In the genomic region with DNA sequence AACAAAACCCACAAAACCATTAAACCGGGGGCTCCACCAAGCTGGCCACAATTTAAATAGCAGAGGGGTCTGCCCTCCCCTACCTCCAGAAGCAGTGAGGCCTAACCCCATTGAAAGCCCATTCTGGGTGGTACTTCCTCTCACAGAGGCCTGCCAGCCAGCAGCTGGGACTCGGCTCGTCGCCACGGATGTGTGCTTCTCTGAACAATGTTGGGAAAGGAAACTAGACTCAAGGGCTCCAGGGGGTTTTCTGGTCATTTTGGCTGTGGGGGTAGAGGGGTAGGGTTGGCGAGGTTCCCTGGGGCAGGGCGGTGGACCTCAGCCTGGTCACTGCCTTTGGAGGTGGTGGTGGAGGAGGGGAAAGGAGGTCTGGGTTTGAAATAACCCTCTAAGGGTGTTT, we compare ENCODE assay signal across 18 cellular contexts. TPM values are rescaled to one million over a fixed set of nuclear protein-coding genes. Genes with fewer than 3 reads are reported as not detected.
DNase-seq lines count a peak whose midpoint lies in the region; ATAC-seq and TF ChIP-seq lines count a peak whose summit lies in the region.
"Had no signal": no experiment of that assay in that cellular context is flagged by ENCODE, and none has a peak within 500 bp of the region (broad histone marks: within the 10 kb centered on the region; RNA-seq: fewer than 3 reads in every experiment).

No MANE protein-coding gene starts in this region.

- 33% methylated on average over 1 of the region's 7 CpGs; no CpG with 5 or more reads in 1 of the 2 donors for WGBS in gastroesophageal sphincter (ENCODE audit: low coverage in 1 of 2), 2 donors

- ATAC-seq in GM21447 (IDR thresholded peaks at IDR 0.05; ENCODE audit: unreplicated experiment): peak; percentile 45
- no peak for ATAC-seq in GM18909 (IDR thresholded peaks at IDR 0.05; ENCODE audit: poor library complexity, unreplicated experiment)
- ATAC-seq in activated T-cell treated with anti-CD3 and anti-CD28 coated beads, Interleukin-2, amount 50 U/mL, for 72 hours (replicated peaks in 1 of 2): no peak
- ATAC-seq in gastroesophageal sphincter: no peak

- H3K4me3 ChIP-seq in Peyer's patch (no peak overlapping the region), gastroesophageal sphincter (no peak overlapping the region)
- H3K4me3 ChIP-seq: ascending aorta, stomach, uterus had no signal

- peaks cover 13% of the 10 kb centered on the region for H3K4me1 Mint-ChIP-seq in activated T-cell treated with anti-CD3 and anti-CD28 coated beads, Interleukin-2, amount 50 U/mL, for 72 hours (ENCODE audit: low read depth)
- H3K4me1 Mint-ChIP-seq in activated CD4-positive, alpha-beta T cell treated with anti-CD3 and anti-CD28 coated beads, Interleukin-2, amount 10 ng/mL, durations not matched to agents 24 days and 14 days: peaks cover 2% of the 10 kb centered on the region

- H3K4me1 ChIP-seq in Peyer's patch: peaks cover 0 to 14% (median 3%) of the 10 kb centered on the region in 4 donors
- H3K4me1 ChIP-seq in gastroesophageal sphincter: peaks cover 0 to 9% (median 0%) of the 10 kb centered on the region in 3 donors
- H3K4me1 ChIP-seq: ascending aorta, uterus had no signal

- DNase-seq in GDM1 (lab: John Stamatoyannopoulos, UW) (peak; percentile 7), Peyer's patch (peak in 2 of 3 donors; percentile 63 to 66), lung microvascular endothelial cell (ENCODE audit: low read depth in 2 of 2) (peak; percentile 26 to 71)
- DNase-seq in activated T-cell treated with anti-CD3 and anti-CD28 coated beads, Interleukin-2, amount 50 U/mL, for 72 hours: no peak
- DNase-seq in activated CD4-positive, alpha-beta T cell treated with anti-CD3 and anti-CD28 coated beads, Interleukin-2, amount 10 ng/mL, durations not matched to agents 24 days and 14 days: no peak
- DNase-seq: activated CD4-positive, CD25-positive, alpha-beta regulatory T cell; activated gamma-delta T cell treated with Interleukin-2 at 50 U/mL for 16 hours; Caco-2; erythroblast; NCI-H2081 treated with DMSO at 0.1 percent for 48 hours; RPMI8226; stomach had no signal

- no peaks in the 10 kb centered on the region for H3K9me3 ChIP-seq in Peyer's patch
- no peaks in the 10 kb centered on the region for H3K9me3 ChIP-seq in gastroesophageal sphincter
- H3K9me3 ChIP-seq: ascending aorta, Caco-2, stomach, uterus had no signal

- H3K27me3 ChIP-seq in Peyer's patch: no peaks in the 10 kb centered on the region
- peaks cover 14% of the 10 kb centered on the region for H3K27me3 ChIP-seq in gastroesophageal sphincter
- H3K27me3 ChIP-seq: uterus had no signal

- H3K36me3 ChIP-seq in Peyer's patch (no peaks in the 10 kb centered on the region), gastroesophageal sphincter (no peaks in the 10 kb centered on the region)
- H3K36me3 ChIP-seq: ascending aorta, stomach, uterus had no signal

- no peak overlapping the region for H3K27ac Mint-ChIP-seq in activated T-cell treated with anti-CD3 and anti-CD28 coated beads, Interleukin-2, amount 50 U/mL, for 72 hours
- H3K27ac Mint-ChIP-seq in activated CD4-positive, alpha-beta T cell treated with anti-CD3 and anti-CD28 coated beads, Interleukin-2, amount 10 ng/mL, durations not matched to agents 24 days and 14 days: no peak overlapping the region
- H3K27ac Mint-ChIP-seq: T-helper 1 cell treated with Interleukin-12 subunit alpha and Interleukin-12 subunit beta and Interleukin-4 antibody, amounts not matched to agents 30 μg/mL and 1 μg/mL, for 36 hours had no signal

- no peak for TF ChIP-seq EP300 in gastroesophageal sphincter (IDR thresholded peaks at IDR 0.05)

- H3K9me3 Mint-ChIP-seq in activated T-cell treated with anti-CD3 and anti-CD28 coated beads, Interleukin-2, amount 50 U/mL, for 72 hours: no peaks in the 10 kb centered on the region
- H3K9me3 Mint-ChIP-seq in activated CD4-positive, alpha-beta T cell treated with anti-CD3 and anti-CD28 coated beads, Interleukin-2, amount 10 ng/mL, durations not matched to agents 24 days and 14 days: no peaks in the 10 kb centered on the region
- H3K9me3 Mint-ChIP-seq: T-helper 1 cell treated with Interleukin-12 subunit alpha and Interleukin-12 subunit beta and Interleukin-4 antibody, amounts not matched to agents 30 μg/mL and 1 μg/mL, for 36 hours had no signal

- peaks cover 22% of the 10 kb centered on the region for H3K27me3 Mint-ChIP-seq in activated T-cell treated with anti-CD3 and anti-CD28 coated beads, Interleukin-2, amount 50 U/mL, for 72 hours (ENCODE audit: low read depth)
- H3K27me3 Mint-ChIP-seq in activated CD4-positive, alpha-beta T cell treated with anti-CD3 and anti-CD28 coated beads, Interleukin-2, amount 10 ng/mL, durations not matched to agents 24 days and 14 days: peaks cover 28% of the 10 kb centered on the region

- peaks cover 0 to 1% of the 10 kb centered on the region in 2 donors for H3K36me3 Mint-ChIP-seq in activated T-cell treated with anti-CD3 and anti-CD28 coated beads, Interleukin-2, amount 50 U/mL, for 72 hours (ENCODE audit: insufficient read depth in 2 of 2)
- H3K36me3 Mint-ChIP-seq in activated CD4-positive, alpha-beta T cell treated with anti-CD3 and anti-CD28 coated beads, Interleukin-2, amount 10 ng/mL, durations not matched to agents 24 days and 14 days (ENCODE audit: low read depth): no peaks in the 10 kb centered on the region

- intact Hi-C loops in activated CD4-positive, alpha-beta T cell treated with anti-CD3 and anti-CD28 coated beads, Interleukin-2, amount 10 ng/mL, durations not matched to agents 24 days and 14 days (cut with micrococcal nuclease): no loop called here

- no peak overlapping the region for H3K4me3 Mint-ChIP-seq in activated T-cell treated with anti-CD3 and anti-CD28 coated beads, Interleukin-2, amount 50 U/mL, for 72 hours
- no peak overlapping the region for H3K4me3 Mint-ChIP-seq in activated CD4-positive, alpha-beta T cell treated with anti-CD3 and anti-CD28 coated beads, Interleukin-2, amount 10 ng/mL, durations not matched to agents 24 days and 14 days
- H3K4me3 Mint-ChIP-seq: T-helper 1 cell treated with Interleukin-12 subunit alpha and Interleukin-12 subunit beta and Interleukin-4 antibody, amounts not matched to agents 30 μg/mL and 1 μg/mL, for 36 hours had no signal

- TF ChIP-seq CTCF in Peyer's patch (IDR thresholded peaks at IDR 0.05) (no peak), gastroesophageal sphincter (IDR thresholded peaks at IDR 0.05) (no peak)

- H3K27ac ChIP-seq in Peyer's patch (peak overlapping the region in 1 of 4 donors; percentile 46), gastroesophageal sphincter (no peak overlapping the region)
- H3K27ac ChIP-seq: ascending aorta, uterus had no signal

- no peak for TF ChIP-seq POLR2A in Peyer's patch (IDR thresholded peaks at IDR 0.05)
- TF ChIP-seq POLR2A in gastroesophageal sphincter (IDR thresholded peaks at IDR 0.05): no peak

RNA-seq across cellular contexts. Expression of a gene that starts 4.7 kb away (rescaled TPM):
- total RNA-seq in Peyer's patch: 100 to 1,000 TPM in 1 of 4 donors, 10 to 100 TPM in 3; 30.5 to 243 (median 56.2) TPM
- 8.5 and 10.9 TPM in 2 replicates for total RNA-seq in lung microvascular endothelial cell
- 10 to 100 TPM in 1 of 2 donors, 1 to 10 TPM in 1; 8.0 to 25.6 TPM for total RNA-seq in activated T-cell treated with anti-CD3 and anti-CD28 coated beads, Interleukin-2, amount 50 U/mL, for 72 hours
- total RNA-seq in activated CD4-positive, alpha-beta T cell treated with anti-CD3 and anti-CD28 coated beads, Interleukin-2, amount 10 ng/mL, durations not matched to agents 24 days and 14 days: 6.8 and 6.9 TPM in 2 replicates
- total RNA-seq in gastroesophageal sphincter: 10 to 100 TPM in 1 of 4 donors, 1 to 10 TPM in 3; 6.2 to 11.4 (median 8.1) TPM

Comparison
In these comparisons a context has a peak if more than half of its experiments do, and no peak if none do; other contexts are left out.
1. DNase-seq: peak in GDM1 (single experiment), Peyer's patch (2 of 3) and lung microvascular endothelial cell (2 of 2); none in activated T-cell treated with anti-CD3 and anti-CD28 coated beads, Interleukin-2, amount 50 U/mL, for 72 hours (0 of 2) and activated CD4-positive, alpha-beta T cell treated with anti-CD3 and anti-CD28 coated beads, Interleukin-2, amount 10 ng/mL, durations not matched to agents 24 days and 14 days (single experiment).